ENCODE assay signal across 9 cellular contexts in genomic region chrX:11351375-11352295, GRCh38. TPM values are rescaled to one million over a fixed set of nuclear protein-coding genes. Genes with fewer than 3 reads are reported as not detected.
DNase-seq lines count a peak whose midpoint lies in the region; ATAC-seq and TF ChIP-seq lines count a peak whose summit lies in the region.
"Had no signal": no experiment of that assay in that cellular context is flagged by ENCODE, and none has a peak within 500 bp of the region (broad histone marks: within the 10 kb centered on the region; RNA-seq: fewer than 3 reads in every experiment).

No MANE protein-coding gene starts in this region.

- no peaks in the 10 kb centered on the region for H3K4me1 Mint-ChIP-seq in T-cell
- H3K4me1 Mint-ChIP-seq: central memory CD8-positive, alpha-beta T cell had no signal

- peak; percentile 42 for ATAC-seq in GM18511 (IDR thresholded peaks at IDR 0.05; ENCODE audit: unreplicated experiment)
- peak; percentile 27 for ATAC-seq in HG03520 (IDR thresholded peaks at IDR 0.05; ENCODE audit: unreplicated experiment)
- peak; percentile 83 to 87 for ATAC-seq in gastrocnemius medialis
- ATAC-seq in left lobe of liver, result no peak
- no peak for ATAC-seq in T-cell (replicated peaks in 1 of 4)

- TF ChIP-seq EP300 in esophagus muscularis mucosa (IDR thresholded peaks at IDR 0.05), result no peak

- H3K27me3 ChIP-seq in esophagus muscularis mucosa (no peaks in the 10 kb centered on the region), gastrocnemius medialis (no peaks in the 10 kb centered on the region)

- in situ Hi-C loops in gastrocnemius medialis (cut with MboI; ENCODE audit: low sequenced_read_pairs in 4 of 4), result no loop called here

- DNase-seq in esophagus muscularis mucosa (ENCODE audit: extremely low spot score) (peak; percentile 92), gastrocnemius medialis (peak; percentile 34 to 71), left lobe of liver (ENCODE audit: low spot score) (no peak), T-cell (no peak), DMS79 treated with DMSO at 0.1 percent for 48 hours (lab: John Stamatoyannopoulos, UW) (no peak)
- no peak for DNase-seq in stimulated activated naive CD4-positive, alpha-beta T cell treated with Interleukin-2 at 50 U/mL for 16 hours (lab: John Stamatoyannopoulos, UW)

- intact Hi-C loops in esophagus muscularis mucosa (cut with DNase I) (no loop called here), gastrocnemius medialis (cut with DNase I; ENCODE audit: low total_unique reads) (no loop called here)

- H3K27me3 Mint-ChIP-seq in T-cell, result peaks cover 0 to 12% of the 10 kb centered on the region in 2 donors
- H3K27me3 Mint-ChIP-seq: central memory CD8-positive, alpha-beta T cell had no signal

- POLR2A ChIA-PET in T-cell (lab: Charles Lee), result no interaction called here

- H3K4me3 Mint-ChIP-seq in T-cell, result no peak overlapping the region
- H3K4me3 Mint-ChIP-seq: central memory CD8-positive, alpha-beta T cell had no signal

- peak overlapping the region in 3 of 4 donors; percentile 14 to 36 (median 22) for H3K4me3 ChIP-seq in esophagus muscularis mucosa
- peak overlapping the region; percentile 32 to 47 (median 42) for H3K4me3 ChIP-seq in gastrocnemius medialis

- no peaks in the 10 kb centered on the region for H3K36me3 ChIP-seq in esophagus muscularis mucosa
- H3K36me3 ChIP-seq in gastrocnemius medialis, result no peaks in the 10 kb centered on the region

- no peaks in the 10 kb centered on the region for H3K36me3 Mint-ChIP-seq in T-cell

- WGBS in esophagus muscularis mucosa, result 46% methylated on average over 8 of the region's 11 CpGs

- TF ChIP-seq CTCF in esophagus muscularis mucosa (IDR thresholded peaks at IDR 0.05), result no peak
- TF ChIP-seq CTCF in gastrocnemius medialis (IDR thresholded peaks at IDR 0.05 in 4 of 5, conservative IDR thresholded peaks at IDR 0.05 in 1 of 5), result no peak

- no peaks in the 10 kb centered on the region for H3K9me3 ChIP-seq in esophagus muscularis mucosa
- H3K9me3 ChIP-seq in gastrocnemius medialis, result no peaks in the 10 kb centered on the region

- CTCF ChIA-PET in T-cell (lab: Charles Lee), result interaction anchor here in 1 of 2 donors (0.6 kb wide), 1 partner anchor 345 kb away, joined by 3 read pairs; no protein-coding TSS in a partner anchor

- no peak overlapping the region for H3K27ac Mint-ChIP-seq in T-cell

- H3K27ac ChIP-seq in esophagus muscularis mucosa (replicated peaks in 1 of 4) (peak overlapping the region; percentile 67 to 84 (median 75)), gastrocnemius medialis (peak overlapping the region; percentile 72 to 84 (median 80))

- no peaks in the 10 kb centered on the region for H3K9me3 Mint-ChIP-seq in T-cell

- TF ChIP-seq POLR2A in esophagus muscularis mucosa (IDR thresholded peaks at IDR 0.05; ENCODE audit: low read depth), result no peak
- TF ChIP-seq POLR2A in gastrocnemius medialis (IDR thresholded peaks at IDR 0.05), result peak; percentile 31 to 48

- H3K4me1 ChIP-seq in esophagus muscularis mucosa, result peaks cover 6 to 57% (median 22%) of the 10 kb centered on the region in 4 donors
- peaks cover 4 to 11% of the 10 kb centered on the region in 2 donors for H3K4me1 ChIP-seq in gastrocnemius medialis

RNA-seq across cellular contexts. Expression of gene AMELX, which starts 58.4 kb away (rescaled TPM):
- total RNA-seq in esophagus muscularis mucosa (not detected), gastrocnemius medialis (not detected), left lobe of liver (not detected), T-cell (not detected)

Comparison
In these comparisons a context has a peak if more than half of its experiments do, and no peak if none do; other contexts are left out.
1. ATAC-seq: peak in GM18511 (single experiment), HG03520 (single experiment) and gastrocnemius medialis (2 of 2); none in left lobe of liver (single experiment) and T-cell (0 of 4).
2. DNase-seq: peak in esophagus muscularis mucosa (single experiment) and gastrocnemius medialis (2 of 2); none in left lobe of liver (single experiment), stimulated activated naive CD4-positive, alpha-beta T cell treated with Interleukin-2 at 50 U/mL for 16 hours (single experiment), T-cell (0 of 34) and DMS79 treated with DMSO at 0.1 percent for 48 hours (single experiment).